ENCODE assay signal across 29 cellular contexts in genomic region chr2:199409705-199410104, GRCh38. TPM values are rescaled to one million over a fixed set of nuclear protein-coding genes. Genes with fewer than 3 reads are reported as not detected.
A peak's percentile ranks its signal among the peaks of the same experiment; 100 is the strongest.
DNase-seq lines count a peak whose midpoint lies in the region; ATAC-seq, FAIRE-seq and TF ChIP-seq lines count a peak whose summit lies in the region.
"Had no signal": no experiment of that assay in that cellular context is flagged by ENCODE, and none has a peak within 500 bp of the region (broad histone marks: within the 10 kb centered on the region; RNA-seq: fewer than 3 reads in every experiment).

No MANE protein-coding gene starts in this region.

- H3K27me3 Mint-ChIP-seq in HFFc6 (ENCODE audit: insufficient read depth) (no peaks in the 10 kb centered on the region), astrocyte (ENCODE audit: low read depth, unreplicated experiment) (no peaks in the 10 kb centered on the region)
- H3K27me3 Mint-ChIP-seq: CD4-positive, alpha-beta memory T cell had no signal

- H3K4me3 Mint-ChIP-seq in HFFc6 (peak overlapping the region; percentile 63), astrocyte (ENCODE audit: unreplicated experiment) (no peak overlapping the region)
- H3K4me3 Mint-ChIP-seq: activated naive CD4-positive, alpha-beta T cell treated with anti-CD3 and anti-CD28 coated beads for 36 hours; activated T-helper 1 cell treated with anti-CD3 and anti-CD28 coated beads, Interleukin-12 subunit alpha, Interleukin-12 subunit beta, Interleukin-2, Interleukin-4 antibody, amounts not matched to agents 30 ng/mL and 10 ng/mL and 1 ng/mL, durations not matched to agents 14 hours and 24 hours and 36 hours; CD4-positive, alpha-beta memory T cell had no signal

- no peaks in the 10 kb centered on the region for H3K79me2 ChIP-seq in astrocyte (ENCODE audit: insufficient read depth, low read length)

- H3K9me3 Mint-ChIP-seq in HFFc6 (no peaks in the 10 kb centered on the region), astrocyte (ENCODE audit: unreplicated experiment) (no peaks in the 10 kb centered on the region)
- H3K9me3 Mint-ChIP-seq: activated naive CD4-positive, alpha-beta T cell treated with anti-CD3 and anti-CD28 coated beads for 36 hours; activated T-helper 1 cell treated with anti-CD3 and anti-CD28 coated beads, Interleukin-12 subunit alpha, Interleukin-12 subunit beta, Interleukin-2, Interleukin-4 antibody, amounts not matched to agents 30 ng/mL and 10 ng/mL and 1 ng/mL, durations not matched to agents 14 hours and 24 hours and 36 hours; CD4-positive, alpha-beta memory T cell had no signal

- peaks cover 8% of the 10 kb centered on the region for H3K4me1 ChIP-seq in astrocyte (ENCODE audit: insufficient read depth, low read length)
- H3K4me1 ChIP-seq: foreskin keratinocyte, heart right ventricle, stomach, thyroid gland had no signal

- no peaks in the 10 kb centered on the region for H3K27me3 ChIP-seq in astrocyte (ENCODE audit: insufficient read depth, low read length)
- H3K27me3 ChIP-seq: foreskin keratinocyte, heart right ventricle, stomach, thyroid gland had no signal

- TF ChIP-seq CTCF in HFFc6 (IDR thresholded peaks at IDR 0.05) (no peak), astrocyte (IDR thresholded peaks at IDR 0.05; ENCODE audit: insufficient read depth, low read depth, low read length) (no peak)

- H2AFZ ChIP-seq in astrocyte (ENCODE audit: low read depth, low read length), result no peak overlapping the region

- no peak for FAIRE-seq in astrocyte (lab: Jason Lieb, UNC)
- FAIRE-seq: RCC 7860 had no signal

- H3K4me1 Mint-ChIP-seq in HFFc6 (ENCODE audit: low read depth) (peaks cover 46% of the 10 kb centered on the region), astrocyte (ENCODE audit: low read depth, unreplicated experiment) (peaks cover 19% of the 10 kb centered on the region)
- H3K4me1 Mint-ChIP-seq: CD4-positive, alpha-beta memory T cell had no signal

- no peaks in the 10 kb centered on the region for H3K9me3 ChIP-seq in astrocyte (ENCODE audit: insufficient read depth, low read depth, low read length)
- H3K9me3 ChIP-seq: heart right ventricle, stomach, thyroid gland had no signal

- ATAC-seq in HG03571 (IDR thresholded peaks at IDR 0.05; ENCODE audit: unreplicated experiment), result no peak
- ATAC-seq in GM21390 (IDR thresholded peaks at IDR 0.05; ENCODE audit: unreplicated experiment), result no peak
- ATAC-seq: heart right ventricle, left colon had no signal

- H3K36me3 Mint-ChIP-seq in HFFc6 (ENCODE audit: low read depth) (peaks cover 5% of the 10 kb centered on the region), astrocyte (ENCODE audit: low read depth, unreplicated experiment) (peaks cover under 1% of the 10 kb centered on the region)
- H3K36me3 Mint-ChIP-seq: CD4-positive, alpha-beta memory T cell had no signal

- no peaks in the 10 kb centered on the region for H4K20me1 ChIP-seq in astrocyte (ENCODE audit: insufficient read depth, low read length)

- H3K27ac ChIP-seq in astrocyte (ENCODE audit: low read depth, low read length), result no peak overlapping the region
- H3K27ac ChIP-seq: foreskin keratinocyte, heart right ventricle, stomach, thyroid gland had no signal

- H3K36me3 ChIP-seq in astrocyte (ENCODE audit: insufficient read depth, low read length), result no peaks in the 10 kb centered on the region
- H3K36me3 ChIP-seq: heart right ventricle, stomach, thyroid gland had no signal

- H3K27ac Mint-ChIP-seq in HFFc6 (peak overlapping the region; percentile 86), astrocyte (ENCODE audit: unreplicated experiment) (peak overlapping the region; percentile 51)
- H3K27ac Mint-ChIP-seq: activated naive CD4-positive, alpha-beta T cell treated with anti-CD3 and anti-CD28 coated beads for 36 hours; activated T-helper 1 cell treated with anti-CD3 and anti-CD28 coated beads, Interleukin-12 subunit alpha, Interleukin-12 subunit beta, Interleukin-2, Interleukin-4 antibody, amounts not matched to agents 30 ng/mL and 10 ng/mL and 1 ng/mL, durations not matched to agents 14 hours and 24 hours and 36 hours; CD4-positive, alpha-beta memory T cell had no signal

- peak; percentile 19 for DNase-seq in AG08395 (ENCODE audit: low spot score)
- peak; percentile 17 for DNase-seq in HFFc6
- peak; percentile 8 for DNase-seq in astrocyte (ENCODE audit: low read depth)
- DNase-seq in kidney glomerular epithelial cell (lab: John Stamatoyannopoulos, UW), result peak; percentile 32
- DNase-seq in NCI-H187 treated with DMSO at 0.1 percent for 48 hours (lab: John Stamatoyannopoulos, UW), result no peak
- DNase-seq in SHP77 (lab: John Stamatoyannopoulos, UW), result no peak
- DNase-seq: 8988T; activated CD4-positive, alpha-beta T cell treated with anti-CD3 and anti-CD28 coated beads, Interleukin-2, amount 50 U/mL, for 4 hours; activated naive CD4-positive, alpha-beta T cell treated with anti-CD3 and anti-CD28 coated beads for 36 hours; amniotic stem cell; CD4-positive, alpha-beta memory T cell; DMS 273 treated with DMSO at 0.1 percent for 48 hours; effector CD4-positive, alpha-beta T cell; heart right ventricle; left colon; mesendoderm; NCI-H1092; NCI-H1930; NCI-H526; nucleus accumbens; stimulated activated CD8-positive, alpha-beta memory T cell treated with anti-CD3 and anti-CD28 coated beads, Interleukin-4, amount 100 ng/mL, for 48 hours; stomach; T-helper 1 cell; thyroid gland had no signal

- H3K4me3 ChIP-seq in astrocyte (ENCODE audit: insufficient read depth, low read depth, low read length), result no peak overlapping the region
- H3K4me3 ChIP-seq: heart right ventricle, stomach, thyroid gland had no signal

- peak overlapping the region; percentile 30 for H3K4me2 ChIP-seq in astrocyte (ENCODE audit: low read length)

- no peak overlapping the region for H3K9ac ChIP-seq in astrocyte (ENCODE audit: low read length)

RNA-seq across cellular contexts. Expression of gene SATB2, which starts 48.0 kb away (rescaled TPM):
- total RNA-seq in HFFc6 (2021; fragmentation: NEBNext Ultra II Directional; extraction: Animal tissue kit (Norgen Biotek cat#: 25700)), result 10 to 100 TPM in 4 of 6 experiments, 1 to 10 TPM in 2; 7.4 to 12.7 (median 11.9) TPM
- 11.6 and 12.3 TPM in 2 replicates for total RNA-seq in astrocyte
- total RNA-seq: activated T-helper 1 cell treated with anti-CD3 and anti-CD28 coated beads, Interleukin-12 subunit alpha, Interleukin-12 subunit beta, Interleukin-2, Interleukin-4 antibody, amounts not matched to agents 30 ng/mL and 10 ng/mL and 1 ng/mL, durations not matched to agents 14 hours and 24 hours and 36 hours had no signal

Comparison
In these comparisons a context has a peak if more than half of its experiments do, and no peak if none do; other contexts are left out.
1. DNase-seq: peak in AG08395 (single experiment), HFFc6 (single experiment), astrocyte (single experiment) and kidney glomerular epithelial cell (single experiment); none in NCI-H187 treated with DMSO at 0.1 percent for 48 hours (single experiment) and SHP77 (0 of 2).